Comparison of ENCODE assay signal across 20 cellular contexts in genomic region chr3:54962200-54962599, GRCh38. TPM values are rescaled to one million over a fixed set of nuclear protein-coding genes. Genes with fewer than 3 reads are reported as not detected.
DNase-seq lines count a peak whose midpoint lies in the region; ATAC-seq, FAIRE-seq and TF ChIP-seq lines count a peak whose summit lies in the region.
"Had no signal": no experiment of that assay in that cellular context is flagged by ENCODE, and none has a peak within 500 bp of the region (broad histone marks: within the 10 kb centered on the region; RNA-seq: fewer than 3 reads in every experiment).

No MANE protein-coding gene starts in this region.

- H4K8ac ChIP-seq in mesenchymal stem cell (ENCODE audit: low read length): no peak overlapping the region

- no peak overlapping the region for H2BK15ac ChIP-seq in mesenchymal stem cell (ENCODE audit: low read depth, poor library complexity, severe bottlenecking)

- TF ChIP-seq CTCF in MCF 10A (IDR thresholded peaks at IDR 0.05; ENCODE audit: unreplicated experiment) (no peak), breast epithelium (IDR thresholded peaks at IDR 0.05) (no peak), bronchial epithelial cell (IDR thresholded peaks at IDR 0.05; ENCODE audit: insufficient read depth, low read length, severe bottlenecking) (no peak), MM.1S (IDR thresholded peaks at IDR 0.05; ENCODE audit: low read length) (no peak), HepG2 (CRISPR knock-in tag; IDR thresholded peaks at IDR 0.05) (no peak)

- H3K4me3 Mint-ChIP-seq in MCF 10A (ENCODE audit: unreplicated experiment): no peak overlapping the region
- H3K4me3 Mint-ChIP-seq: CD4-positive, alpha-beta T cell; GM23338 had no signal

- H3K9me2 ChIP-seq in MM.1S (replicated peaks; ENCODE audit: insufficient read depth, low read length): no peaks in the 10 kb centered on the region

- H3K4me3 ChIP-seq in breast epithelium (no peak overlapping the region), bronchial epithelial cell (ENCODE audit: low read depth, low read length) (no peak overlapping the region), mesenchymal stem cell (ENCODE audit: insufficient read depth in 1 of 2, low read depth in 1 of 2, low read length in 2 of 2) (no peak overlapping the region), MM.1S (ENCODE audit: low read length) (no peak overlapping the region), HepG2 (replicated peaks in 1 of 3; ENCODE audit: insufficient read depth in 1 of 3, low read depth in 2 of 3, low read length in 3 of 3) (no peak overlapping the region)
- H3K4me3 ChIP-seq: A549, GM23338 had no signal

- no peak overlapping the region for H3K18ac ChIP-seq in mesenchymal stem cell (ENCODE audit: low read depth in 1 of 2, low read length in 2 of 2)

- in situ Hi-C loops in HepG2 (cut with HindIII; ENCODE audit: extremely low pct_ligation_motif_present, low pct_unique_long_range_greater_than_20kb): no loop called here

- H3K79me1 ChIP-seq in mesenchymal stem cell (replicated peaks; ENCODE audit: low read length, poor library complexity, severe bottlenecking): no peaks in the 10 kb centered on the region

- no peak overlapping the region for H3K4me2 ChIP-seq in mesenchymal stem cell (ENCODE audit: low read length, poor library complexity, severe bottlenecking)
- H3K4me2 ChIP-seq in MM.1S (ENCODE audit: low read depth, low read length): no peak overlapping the region
- no peak overlapping the region for H3K4me2 ChIP-seq in HepG2 (ENCODE audit: low read depth, low read length)
- H3K4me2 ChIP-seq: A549, GM23338 had no signal

- H4K20me1 ChIP-seq in MM.1S (ENCODE audit: insufficient read depth, low read length) (no peaks in the 10 kb centered on the region), HepG2 (ENCODE audit: insufficient read depth, low read length) (no peaks in the 10 kb centered on the region)

- peaks cover 13% of the 10 kb centered on the region for H3K4me1 Mint-ChIP-seq in MCF 10A (ENCODE audit: insufficient read depth, unreplicated experiment)

- no peaks in the 10 kb centered on the region for H3K27me3 Mint-ChIP-seq in MCF 10A (ENCODE audit: insufficient read depth, unreplicated experiment)
- H3K27me3 Mint-ChIP-seq: CD4-positive, alpha-beta T cell had no signal

- no peaks in the 10 kb centered on the region for H3K79me2 ChIP-seq in MM.1S (ENCODE audit: low read length)
- H3K79me2 ChIP-seq in HepG2 (ENCODE audit: insufficient read depth, low read length): no peaks in the 10 kb centered on the region

- WGBS in mesenchymal stem cell: 98% methylated on average over 2 of the region's 2 CpGs
- WGBS in HepG2 (ENCODE audit: low lambda C conversion rate): 25% methylated on average over 2 of the region's 2 CpGs

- no peaks in the 10 kb centered on the region for H3F3A ChIP-seq in MM.1S (ENCODE audit: insufficient read depth, low read length)

- CTCF ChIA-PET in MCF 10A (lab: Yijun Ruan, JAX) (no interaction called here), HepG2 (lab: Yijun Ruan, JAX; ENCODE audit: low intra/inter-chr PET ratio, low total read pairs) (no interaction called here)

- no peaks in the 10 kb centered on the region for H3K36me3 ChIP-seq in breast epithelium
- no peaks in the 10 kb centered on the region for H3K36me3 ChIP-seq in bronchial epithelial cell (ENCODE audit: control insufficient read depth, insufficient read depth, low read length)
- no peaks in the 10 kb centered on the region for H3K36me3 ChIP-seq in mesenchymal stem cell (ENCODE audit: control insufficient read depth in 1 of 2, insufficient read depth in 2 of 2, low read depth in 1 of 2, low read length in 2 of 2)
- no peaks in the 10 kb centered on the region for H3K36me3 ChIP-seq in MM.1S (replicated peaks; ENCODE audit: insufficient read depth, low read length)
- no peaks in the 10 kb centered on the region for H3K36me3 ChIP-seq in HepG2 (replicated peaks in 1 of 2; ENCODE audit: control insufficient read depth in 1 of 2, insufficient read depth in 2 of 2, low read length in 2 of 2)

- FAIRE-seq in bronchial epithelial cell (lab: Jason Lieb, UNC): no peak
- no peak for FAIRE-seq in HepG2 (lab: Jason Lieb, UNC)
- FAIRE-seq: A549, H54 had no signal

- no peaks in the 10 kb centered on the region for H3K27me3 ChIP-seq in breast epithelium
- no peaks in the 10 kb centered on the region for H3K27me3 ChIP-seq in bronchial epithelial cell (ENCODE audit: control insufficient read depth, insufficient read depth, low read length)
- no peaks in the 10 kb centered on the region for H3K27me3 ChIP-seq in mesenchymal stem cell (ENCODE audit: control insufficient read depth in 1 of 2, insufficient read depth in 1 of 2, low read length in 2 of 2)
- H3K27me3 ChIP-seq in MM.1S (replicated peaks; ENCODE audit: insufficient read depth, low read length): no peaks in the 10 kb centered on the region
- peaks cover 0 to 7% of the 10 kb centered on the region in 2 experiments; a peak in 1 of 5 replicates for H3K27me3 ChIP-seq in HepG2 (ENCODE audit: control insufficient read depth in 1 of 2, insufficient read depth in 2 of 2, low read length in 2 of 2)

- H3K27ac ChIP-seq in breast epithelium (no peak overlapping the region), mesenchymal stem cell (ENCODE audit: low read length, poor library complexity, severe bottlenecking) (peak overlapping the region; percentile 84), MM.1S (ENCODE audit: low read length) (no peak overlapping the region), HepG2 (ENCODE audit: extremely low read length, insufficient read depth, low read length) (no peak overlapping the region)
- H3K27ac ChIP-seq: 22Rv1, A549, C4-2B had no signal

- no peaks in the 10 kb centered on the region for H3K4me1 ChIP-seq in breast epithelium
- peaks cover 28% of the 10 kb centered on the region for H3K4me1 ChIP-seq in mesenchymal stem cell (ENCODE audit: control insufficient read depth, insufficient read depth, low read depth, low read length)
- H3K4me1 ChIP-seq in MM.1S (ENCODE audit: low read length): no peaks in the 10 kb centered on the region
- peaks cover 7% of the 10 kb centered on the region for H3K4me1 ChIP-seq in HepG2 (ENCODE audit: insufficient read depth, low read length)
- H3K4me1 ChIP-seq: A549 had no signal

- no peak overlapping the region for H2BK120ac ChIP-seq in mesenchymal stem cell (ENCODE audit: low read depth, low read length)

- no peak overlapping the region for H3K9ac ChIP-seq in mesenchymal stem cell (ENCODE audit: low read length)
- H3K9ac ChIP-seq in MM.1S (ENCODE audit: low read length): no peak overlapping the region
- no peak overlapping the region for H3K9ac ChIP-seq in HepG2 (ENCODE audit: insufficient read depth, low read depth, low read length)

- no peak overlapping the region for H2BK12ac ChIP-seq in mesenchymal stem cell (ENCODE audit: low read length in 2 of 2)

- peak overlapping the region; percentile 94 for H2AK5ac ChIP-seq in mesenchymal stem cell (ENCODE audit: low read length, severe bottlenecking)

- H3K14ac ChIP-seq in mesenchymal stem cell (ENCODE audit: low read length in 2 of 2): no peak overlapping the region

- ATAC-seq in HepG2: no peak
- ATAC-seq: A549, GM23338 had no signal

- H3K27ac Mint-ChIP-seq in MCF 10A (ENCODE audit: low read depth, unreplicated experiment): peak overlapping the region; percentile 59
- H3K27ac Mint-ChIP-seq: CD4-positive, alpha-beta T cell; GM23338 had no signal

- H2BK5ac ChIP-seq in mesenchymal stem cell (ENCODE audit: low read depth, low read length, poor library complexity, severe bottlenecking): peak overlapping the region; percentile 40

- no peaks in the 10 kb centered on the region for H3K9me3 Mint-ChIP-seq in MCF 10A (ENCODE audit: unreplicated experiment)
- H3K9me3 Mint-ChIP-seq: CD4-positive, alpha-beta T cell; GM23338 had no signal

- intact Hi-C loops in MCF 10A (cut with micrococcal nuclease) (no loop called here), breast epithelium (cut with DNase I; ENCODE audit: low total_unique reads) (no loop called here), HepG2 (cut with micrococcal nuclease; ENCODE audit: unreplicated experiment) (no loop called here)

- no peak for TF ChIP-seq RAD21 in HepG2 (CRISPR knock-in tag; IDR thresholded peaks at IDR 0.05)

- H3K9me3 ChIP-seq in breast epithelium (no peaks in the 10 kb centered on the region), mesenchymal stem cell (ENCODE audit: control insufficient read depth, low read length) (no peaks in the 10 kb centered on the region), MM.1S (replicated peaks; ENCODE audit: insufficient read depth, low read length) (no peaks in the 10 kb centered on the region), HepG2 (ENCODE audit: low read length) (no peaks in the 10 kb centered on the region)
- H3K9me3 ChIP-seq: A549, Caco-2 had no signal

- no peaks in the 10 kb centered on the region for H3K36me3 Mint-ChIP-seq in MCF 10A (ENCODE audit: insufficient read depth, unreplicated experiment)

- TF ChIP-seq EP300 in HepG2 (IDR thresholded peaks at IDR 0.05; ENCODE audit: low read depth in 2 of 2, low read length in 2 of 2) (no peak), HepG2 (CRISPR knock-in tag; IDR thresholded peaks at IDR 0.05; ENCODE audit: borderline replicate concordance) (no peak)

- POLR2A ChIA-PET in MCF 10A (lab: Yijun Ruan, JAX) (interaction anchor here (0.5 to 1.0 kb wide), 4 partner anchors 9 to 103 kb away, joined by 3 to 7 read pairs (median 3); no protein-coding TSS in a partner anchor), HepG2 (lab: Yijun Ruan, JAX) (no interaction called here)

- TF ChIP-seq POLR2A in breast epithelium (IDR thresholded peaks at IDR 0.05) (no peak), HepG2 (IDR thresholded peaks at IDR 0.05; ENCODE audit: insufficient read depth in 1 of 2, low read depth in 2 of 2, low read length in 2 of 2) (no peak)

- DNase-seq in MCF 10A (ENCODE audit: unreplicated experiment) (no peak), breast epithelium (ENCODE audit: low spot score in 2 of 2) (no peak), bronchial epithelial cell (ENCODE audit: low read depth) (peak; percentile 85), mesenchymal stem cell (no peak), MM.1S (no peak), globus pallidus (ENCODE audit: low spot score) (no peak), HepG2 (ENCODE audit: low spot score) (no peak)
- DNase-seq: AML-193; Caco-2; CD4-positive, alpha-beta T cell; DMS79 treated with DMSO at 0.1 percent for 48 hours; GF-D8; HCEC 1CT had no signal

- H4K91ac ChIP-seq in mesenchymal stem cell (ENCODE audit: low read length): no peak overlapping the region

- no peak overlapping the region for H2AFZ ChIP-seq in mesenchymal stem cell (ENCODE audit: low read depth, low read length)
- no peak overlapping the region for H2AFZ ChIP-seq in MM.1S (ENCODE audit: low read length)
- no peak overlapping the region for H2AFZ ChIP-seq in HepG2 (ENCODE audit: low read length)
- H2AFZ ChIP-seq: GM23338 had no signal

- no peak overlapping the region for H3K23ac ChIP-seq in mesenchymal stem cell (ENCODE audit: low read length in 2 of 2)

- no TSS peak for BruUV-seq in MCF 10A (replicated peaks; lab: Mats Ljungman, UMichigan)
- BruUV-seq in HepG2 (replicated peaks; lab: Mats Ljungman, UMichigan): no TSS peak

- no peak overlapping the region for H3K4ac ChIP-seq in mesenchymal stem cell (ENCODE audit: low read depth in 1 of 2, low read length in 2 of 2)

RNA-seq across cellular contexts. Expression of gene LRTM1, which starts 34.3 kb away (rescaled TPM):
- total RNA-seq in MCF 10A (2022) (not detected in 2 replicates), breast epithelium (not detected), bronchial epithelial cell (not detected in 2 replicates), HepG2 (2016; rRNA removed; fragmentation: Illumina TruSeq; extraction: Trizol) (not detected in 2 replicates)
- 0.07 TPM for polyA plus RNA-seq in mesenchymal stem cell (2013, experiment 1 of 2)
- polyA plus RNA-seq in mesenchymal stem cell (2013, experiment 2 of 2): 0.12 TPM
- total RNA-seq in HepG2 (2016; cell fraction: cytosol; rRNA removed; fragmentation: Illumina TruSeq; extraction: Trizol; ENCODE audit: low read depth): not detected in 2 replicates
- total RNA-seq in HepG2 (2016; cell fraction: insoluble cytoplasmic fraction; rRNA removed; fragmentation: Illumina TruSeq; extraction: Trizol): not detected in 2 replicates
- total RNA-seq in HepG2 (2016; cell fraction: membrane; rRNA removed; fragmentation: Illumina TruSeq; extraction: Trizol): not detected in 2 replicates
- not detected in 2 replicates for total RNA-seq in HepG2 (2016; cell fraction: nucleus; rRNA removed; fragmentation: Illumina TruSeq; extraction: Trizol)
- not detected in 2 replicates for polyA plus RNA-seq in HepG2 (2011; rRNA removed)
- polyA plus RNA-seq in HepG2 (2011; cell fraction: cytosol; rRNA removed): not detected in 2 replicates
- polyA plus RNA-seq in HepG2 (2011; cell fraction: nucleus; rRNA removed): not detected in 2 replicates
- polyA plus RNA-seq in HepG2 (2012): not detected in 2 replicates
- polyA plus RNA-seq in HepG2 (2016; cell fraction: cytosol; fragmentation: Illumina TruSeq; extraction: Trizol; ENCODE audit: low read depth): not detected in 2 replicates
- polyA plus RNA-seq in HepG2 (2016; cell fraction: insoluble cytoplasmic fraction; fragmentation: Illumina TruSeq; extraction: Trizol; ENCODE audit: low read depth): not detected in 2 replicates
- polyA plus RNA-seq in HepG2 (2016; cell fraction: membrane; fragmentation: Illumina TruSeq; extraction: Trizol; ENCODE audit: low read depth): not detected in 2 replicates
- polyA plus RNA-seq in HepG2 (2016; cell fraction: nucleus; fragmentation: Illumina TruSeq; extraction: Trizol; ENCODE audit: insufficient read depth, low read depth): not detected in 2 replicates
- not detected in 2 replicates for polyA minus RNA-seq in HepG2 (2011; rRNA and poly(A)+ RNA removed; ENCODE audit: low replicate concordance)
- polyA minus RNA-seq in HepG2 (2011; cell fraction: cytosol; rRNA and poly(A)+ RNA removed): not detected in 2 replicates
- not detected in 2 replicates for polyA minus RNA-seq in HepG2 (2011; cell fraction: nucleus; rRNA and poly(A)+ RNA removed)
- total RNA-seq: Caco-2; CD4-positive, alpha-beta T cell; GM23338; HT-29 had no signal
- polyA plus RNA-seq: A549, BJ had no signal
